31 cellular contexts compared by ENCODE assay signal in the genomic region with DNA sequence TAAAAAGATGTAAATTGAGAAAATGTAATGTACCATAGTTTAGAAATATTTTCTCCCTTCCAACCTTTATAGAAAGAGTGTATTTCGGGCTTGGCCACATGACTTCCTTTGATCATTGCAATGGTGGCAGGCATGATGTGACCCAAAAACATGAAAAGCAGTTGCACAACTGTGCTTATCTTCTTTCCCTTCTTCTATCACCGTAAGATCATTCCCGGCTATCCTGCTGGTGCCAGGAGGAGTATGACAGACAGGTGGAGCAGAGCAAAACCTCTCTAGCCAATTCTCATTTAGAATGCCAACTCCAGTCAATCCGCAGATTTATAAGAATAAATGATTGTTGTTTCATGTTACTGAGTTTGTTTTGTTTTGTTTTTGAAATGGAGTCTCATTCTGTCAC. TPM values are rescaled to one million over a fixed set of nuclear protein-coding genes. Genes with fewer than 3 reads are reported as not detected.
"Had no signal": no experiment of that assay in that cellular context is flagged by ENCODE, and none has a peak within 500 bp of the region (broad histone marks: within the 10 kb centered on the region; RNA-seq: fewer than 3 reads in every experiment).

No MANE protein-coding gene starts in this region.

- H3K4me3 ChIP-seq: colonic mucosa, dorsolateral prefrontal cortex, esophagus squamous epithelium, gastrocnemius medialis, heart right ventricle, left lung, lower lobe of right lung, mucosa of descending colon had no signal

- H3K9me3 ChIP-seq: colonic mucosa had no signal

- H3K36me3 ChIP-seq: colonic mucosa, esophagus squamous epithelium, gastrocnemius medialis, heart right ventricle, left lung, lower lobe of right lung had no signal

- H3K27ac ChIP-seq: colonic mucosa, dorsolateral prefrontal cortex, epithelial cell of prostate, esophagus squamous epithelium, gastrocnemius medialis, heart right ventricle, left lung, lower lobe of right lung had no signal

- H3K4me1 Mint-ChIP-seq: mesothelial cell of epicardium had no signal

- H3K27ac Mint-ChIP-seq: mesothelial cell of epicardium had no signal

- H3K4me1 ChIP-seq: colonic mucosa, esophagus squamous epithelium, heart right ventricle, left lung, lower lobe of right lung had no signal

- ATAC-seq: esophagus mucosa; gastrocnemius medialis; heart right ventricle; left cardiac atrium; left lung; left ventricle myocardium superior; lower lobe of right lung; mucosa of descending colon; naive thymus-derived CD8-positive, alpha-beta T cell had no signal

- H3K27me3 Mint-ChIP-seq: naive B cell; naive thymus-derived CD8-positive, alpha-beta T cell had no signal

- H3K4me3 Mint-ChIP-seq: mesothelial cell of epicardium; naive thymus-derived CD8-positive, alpha-beta T cell had no signal

- DNase-seq: colonic mucosa; dermis blood vessel endothelial cell; dorsolateral prefrontal cortex; effector CD4-positive, alpha-beta T cell; effector memory CD4-positive, alpha-beta T cell; erythroblast; esophagus squamous epithelium; foreskin fibroblast; foreskin melanocyte; gastrocnemius medialis; glutamatergic neuron; head of caudate nucleus; heart right ventricle; hippocampal formation; left cardiac atrium; left lung; left ventricle myocardium superior; lower lobe of right lung; mesenchymal stem cell; mucosa of descending colon; naive B cell; naive thymus-derived CD8-positive, alpha-beta T cell had no signal

- H3K27me3 ChIP-seq: colonic mucosa, dorsolateral prefrontal cortex, esophagus squamous epithelium, gastrocnemius medialis, heart right ventricle, left lung had no signal

RNA-seq across cellular contexts. Expression of gene CD72, which starts 23.7 kb away (rescaled TPM):
- total RNA-seq: dermis blood vessel endothelial cell, lung microvascular endothelial cell had no signal

RNA-seq across cellular contexts. Expression of gene SIT1, which starts 56.3 kb away (rescaled TPM):
- total RNA-seq: dermis blood vessel endothelial cell, gastrocnemius medialis, glomerular endothelial cell, kidney epithelial cell, lower leg skin, lung microvascular endothelial cell, mesothelial cell of epicardium, myocyte had no signal
- polyA plus RNA-seq: keratinocyte had no signal
